In the genomic region with DNA sequence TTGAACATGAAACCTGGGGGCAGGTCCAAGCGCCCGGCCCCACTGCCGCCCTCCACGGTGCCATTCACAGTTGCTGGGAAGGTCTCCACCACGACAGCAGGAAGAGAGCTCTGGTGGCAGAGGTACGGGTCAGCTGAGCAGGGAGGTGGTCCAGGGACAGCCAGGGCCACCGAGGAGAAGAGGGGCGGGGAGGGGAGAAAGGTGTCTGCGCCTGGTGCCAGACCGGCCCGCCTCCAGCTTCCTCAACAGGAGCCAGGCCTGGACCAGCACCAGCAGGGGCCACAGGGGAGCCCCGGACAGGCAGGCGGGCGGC, we compare ENCODE assay signal across 12 cellular contexts. TPM values are rescaled to one million over a fixed set of nuclear protein-coding genes. Genes with fewer than 3 reads are reported as not detected.
DNase-seq lines count a peak whose midpoint lies in the region; ATAC-seq and TF ChIP-seq lines count a peak whose summit lies in the region.
"Had no signal": no experiment of that assay in that cellular context is flagged by ENCODE, and none has a peak within 500 bp of the region (broad histone marks: within the 10 kb centered on the region; RNA-seq: fewer than 3 reads in every experiment).

No MANE protein-coding gene starts in this region.

- H3K27me3 ChIP-seq in BLaER1 (no peaks in the 10 kb centered on the region), sigmoid colon (no peaks in the 10 kb centered on the region)
- H3K27me3 ChIP-seq: ascending aorta, neutrophil had no signal

- H3K4me2 ChIP-seq in BLaER1: peak overlapping the region; percentile 90
- H3K4me2 ChIP-seq: smooth muscle cell had no signal

- 0 out of 2 replicates have a peak overlapping the region, but pooled peaks have one; percentile 22 for H3K27ac ChIP-seq in BLaER1
- peak overlapping the region; percentile 77 for H3K27ac ChIP-seq in cingulate gyrus (ENCODE audit: low read depth, low read length)
- no peak overlapping the region for H3K27ac ChIP-seq in sigmoid colon
- H3K27ac ChIP-seq: ascending aorta, neutrophil, RWPE1 had no signal

- DNase-seq in GM10266 (ENCODE audit: extremely low spot score) (peak; percentile 29), sigmoid colon (peak; percentile 61), activated gamma-delta T cell (lab: John Stamatoyannopoulos, UW) (no peak)
- DNase-seq: NCI-H187 treated with DMSO at 0.1 percent for 48 hours had no signal

- intact Hi-C loops in sigmoid colon (cut with DNase I): no loop called here

- TF ChIP-seq POLR2A in sigmoid colon (IDR thresholded peaks at IDR 0.05): no peak

- H3K4me1 ChIP-seq in BLaER1: peaks cover 60% of the 10 kb centered on the region
- peaks cover 0 to 7% (median 2%) of the 10 kb centered on the region in 4 donors for H3K4me1 ChIP-seq in sigmoid colon
- H3K4me1 ChIP-seq: ascending aorta had no signal

- no peak for ATAC-seq in HG03354 (IDR thresholded peaks at IDR 0.05; ENCODE audit: poor library complexity, severe bottlenecking, unreplicated experiment)
- no peak for ATAC-seq in GM21723 (IDR thresholded peaks at IDR 0.05; ENCODE audit: unreplicated experiment)

- no peak for TF ChIP-seq EP300 in sigmoid colon (IDR thresholded peaks at IDR 0.05)

- H3K9ac ChIP-seq in BLaER1: 0 out of 2 replicates have a peak overlapping the region, but pooled peaks have one; percentile 4

- WGBS in sigmoid colon, 2 donors: 90 to 92% methylated on average over 14 of the region's 14 CpGs

- H3K4me3 ChIP-seq in BLaER1 (no peak overlapping the region), sigmoid colon (no peak overlapping the region)
- H3K4me3 ChIP-seq: ascending aorta, smooth muscle cell had no signal

- peaks cover 61% of the 10 kb centered on the region for H4K20me1 ChIP-seq in BLaER1

- H3K36me3 ChIP-seq in BLaER1 (peaks cover 68% of the 10 kb centered on the region), sigmoid colon (peaks cover 0 to 26% (median 1%) of the 10 kb centered on the region in 4 donors)
- H3K36me3 ChIP-seq: ascending aorta, neutrophil had no signal

- peaks cover 8% of the 10 kb centered on the region; the same call in 1 of the 2 replicates for H3K9me3 ChIP-seq in BLaER1
- H3K9me3 ChIP-seq in sigmoid colon: no peaks in the 10 kb centered on the region
- H3K9me3 ChIP-seq: ascending aorta, neutrophil had no signal

- TF ChIP-seq CTCF in GM10266 (IDR thresholded peaks at IDR 0.05; ENCODE audit: control insufficient read depth, insufficient read depth, low read depth, missing control alignments): no peak
- TF ChIP-seq CTCF in sigmoid colon (IDR thresholded peaks at IDR 0.05): no peak

RNA-seq across cellular contexts. Expression of a gene that starts 56.2 kb away (rescaled TPM):
- 10 to 100 TPM; 36.1 to 57.9 (median 43.2) TPM for total RNA-seq in sigmoid colon
- 10 to 100 TPM; 20.3 to 52.9 (median 34.8) TPM for polyA plus RNA-seq in sigmoid colon

Comparison
In these comparisons a context has a peak if more than half of its experiments do, and no peak if none do; other contexts are left out.
1. H3K27ac ChIP-seq: peak in BLaER1 (single experiment) and cingulate gyrus (single experiment); none in sigmoid colon (0 of 4).